17 cellular contexts compared by ENCODE assay signal in genomic region chr3:113222412-113223086, GRCh38. TPM values are rescaled to one million over a fixed set of nuclear protein-coding genes. Genes with fewer than 3 reads are reported as not detected.
DNase-seq lines count a peak whose midpoint lies in the region; ATAC-seq and TF ChIP-seq lines count a peak whose summit lies in the region.
"Had no signal": no experiment of that assay in that cellular context is flagged by ENCODE, and none has a peak within 500 bp of the region (broad histone marks: within the 10 kb centered on the region; RNA-seq: fewer than 3 reads in every experiment).

No MANE protein-coding gene starts in this region.

- in situ Hi-C loops in KBM-7 (cut with MboI; ENCODE audit: low pct_unique_long_range_greater_than_20kb, low sequenced_read_pairs), result no loop called here

- TF ChIP-seq CTCF in nephron (IDR thresholded peaks at IDR 0.05; ENCODE audit: unreplicated experiment in 3 of 3), result no peak

- H3K27me3 ChIP-seq in MG63, result no peaks in the 10 kb centered on the region
- H3K27me3 ChIP-seq: esophagus squamous epithelium had no signal

- no peak overlapping the region for H3K4me3 ChIP-seq in MG63
- H3K4me3 ChIP-seq: esophagus squamous epithelium had no signal

- peak overlapping the region; percentile 78 to 89 (median 81) for H3K27ac Mint-ChIP-seq in nephron
- H3K27ac Mint-ChIP-seq: activated naive CD8-positive, alpha-beta T cell treated with anti-CD3 and anti-CD28 coated beads, Interleukin-2, amount 50 U/mL, for 24 hours; natural killer cell treated with Interleukin-12 subunit alpha and Interleukin-12 subunit beta and Interleukin-15 and Interleukin-18, amount 100 ng/mL, for 72 hours; T-cell had no signal

- no peak for ATAC-seq in GM18867 (IDR thresholded peaks at IDR 0.05; ENCODE audit: unreplicated experiment)
- ATAC-seq in HG02884 (IDR thresholded peaks at IDR 0.05; ENCODE audit: unreplicated experiment), result no peak
- ATAC-seq: activated naive CD8-positive, alpha-beta T cell treated with anti-CD3 and anti-CD28 coated beads, Interleukin-2, amount 50 U/mL, for 24 hours; left lobe of liver; natural killer cell treated with Interleukin-12 subunit alpha and Interleukin-12 subunit beta and Interleukin-15 and Interleukin-18, amount 100 ng/mL, for 72 hours; stimulated activated naive CD8-positive, alpha-beta T cell treated with anti-CD3 and anti-CD28 coated beads, Interleukin-15, Interleukin-2, amounts not matched to agents 100 U/mL and 50 U/mL, for 24 hours; T-cell had no signal

- DNase-seq in DMS153 (lab: John Stamatoyannopoulos, UW) (peak; percentile 73), KBM-7 (peak; percentile 73), SHP77 treated with DMSO at 0.1 percent for 48 hours (lab: John Stamatoyannopoulos, UW) (peak; percentile 27), MG63 (no peak)
- no peak for DNase-seq in effector CD8-positive, alpha-beta T cell (lab: John Stamatoyannopoulos, UW)
- DNase-seq: activated CD4-positive, alpha-beta T cell treated with anti-CD3 and anti-CD28 coated beads for 48 hours; activated naive CD8-positive, alpha-beta T cell treated with anti-CD3 and anti-CD28 coated beads, Interleukin-2, amount 50 U/mL, for 24 hours; activated T-cell treated with anti-CD3 and anti-CD28 coated beads, Interleukin-2, amount 50 U/mL, for 1 hour; esophagus squamous epithelium; KG1; stimulated activated naive CD8-positive, alpha-beta T cell treated with anti-CD3 and anti-CD28 coated beads, Interleukin-15, Interleukin-2, amounts not matched to agents 100 U/mL and 50 U/mL, for 24 hours; T-cell had no signal

- H3K36me3 ChIP-seq in MG63, result no peaks in the 10 kb centered on the region

- no peaks in the 10 kb centered on the region for H3K9me3 ChIP-seq in MG63
- H3K9me3 ChIP-seq: esophagus squamous epithelium had no signal

- H3K4me1 Mint-ChIP-seq in nephron, result peaks cover 90% of the 10 kb centered on the region

- peaks cover 84% of the 10 kb centered on the region for H3K36me3 Mint-ChIP-seq in nephron (ENCODE audit: low read depth)
- H3K36me3 Mint-ChIP-seq: natural killer cell treated with Interleukin-12 subunit alpha and Interleukin-12 subunit beta and Interleukin-15 and Interleukin-18, amount 100 ng/mL, for 72 hours; T-cell had no signal

- H3K4me3 Mint-ChIP-seq in nephron, result peak overlapping the region in 1 of 3 experiments; percentile 30
- H3K4me3 Mint-ChIP-seq: activated naive CD8-positive, alpha-beta T cell treated with anti-CD3 and anti-CD28 coated beads, Interleukin-2, amount 50 U/mL, for 24 hours; natural killer cell treated with Interleukin-12 subunit alpha and Interleukin-12 subunit beta and Interleukin-15 and Interleukin-18, amount 100 ng/mL, for 72 hours; T-cell had no signal

- no peaks in the 10 kb centered on the region for H3K9me3 Mint-ChIP-seq in nephron
- H3K9me3 Mint-ChIP-seq: activated naive CD8-positive, alpha-beta T cell treated with anti-CD3 and anti-CD28 coated beads, Interleukin-2, amount 50 U/mL, for 24 hours; natural killer cell treated with Interleukin-12 subunit alpha and Interleukin-12 subunit beta and Interleukin-15 and Interleukin-18, amount 100 ng/mL, for 72 hours; T-cell had no signal

- H3K27me3 Mint-ChIP-seq in nephron (ENCODE audit: low read depth), result no peaks in the 10 kb centered on the region

RNA-seq across cellular contexts. Expression of gene BOC, which starts 11.2 kb away (rescaled TPM):
- total RNA-seq in MG63 (2014; rRNA removed; shearing (Covaris generic); ENCODE audit: low replicate concordance), result 1.4 and 3.9 TPM in 2 replicates

Comparison
In these comparisons a context has a peak if more than half of its experiments do, and no peak if none do; other contexts are left out.
1. DNase-seq: peak in DMS153 (single experiment), KBM-7 (single experiment) and SHP77 treated with DMSO at 0.1 percent for 48 hours (single experiment); none in MG63 (single experiment) and effector CD8-positive, alpha-beta T cell (single experiment).